ENCODE assay signal across 19 cellular contexts in the genomic region with DNA sequence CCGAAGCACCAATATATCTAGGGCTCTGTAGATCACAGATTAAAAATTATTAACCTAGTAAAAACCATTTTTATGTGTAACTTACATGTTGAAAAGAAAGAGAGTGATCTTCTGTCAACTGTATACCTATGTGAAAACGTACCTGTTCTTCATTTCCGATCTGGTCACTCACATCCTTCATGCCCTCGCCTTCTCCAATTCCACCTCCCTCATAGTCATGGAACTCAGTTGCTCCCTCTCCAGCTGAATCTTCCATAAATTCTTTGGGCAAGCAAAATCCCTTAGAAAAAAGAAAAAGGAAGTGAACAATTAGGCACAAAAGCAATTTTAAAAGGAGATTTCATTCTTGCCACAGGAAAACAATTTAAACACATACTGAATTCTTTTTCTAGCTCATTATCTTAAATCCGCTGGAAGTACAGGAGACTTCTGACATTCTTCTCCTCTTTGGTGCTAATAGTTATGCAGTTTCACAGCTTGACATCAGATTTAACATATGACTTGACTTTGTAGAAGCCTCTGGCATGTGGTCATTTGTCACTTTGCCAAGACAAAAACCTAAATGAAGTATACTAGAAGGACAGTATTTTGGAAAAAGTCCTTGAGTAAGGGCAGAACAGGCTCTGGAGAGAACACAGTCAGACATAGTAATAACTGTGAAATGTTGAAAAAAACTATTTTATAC. TPM values are rescaled to one million over a fixed set of nuclear protein-coding genes. Genes with fewer than 3 reads are reported as not detected.
DNase-seq lines count a peak whose midpoint lies in the region; ATAC-seq and TF ChIP-seq lines count a peak whose summit lies in the region.
"Had no signal": no experiment of that assay in that cellular context is flagged by ENCODE, and none has a peak within 500 bp of the region (broad histone marks: within the 10 kb centered on the region; RNA-seq: fewer than 3 reads in every experiment).

No MANE protein-coding gene starts in this region.

- H3K4me1 Mint-ChIP-seq in activated naive CD8-positive, alpha-beta T cell treated with anti-CD3 and anti-CD28 coated beads, Interleukin-2, amount 50 U/mL, for 24 hours = no peaks in the 10 kb centered on the region
- H3K4me1 Mint-ChIP-seq: activated T-helper 17 cell treated with anti-CD3 and anti-CD28 coated beads, Interleukin-2, amount 50 U/mL, for 72 hours; immature natural killer cell had no signal

- H3K9me3 ChIP-seq in ovary = no peaks in the 10 kb centered on the region
- H3K9me3 ChIP-seq: sigmoid colon, SJCRH30 had no signal

- H3K27ac ChIP-seq in ovary = no peak overlapping the region
- H3K27ac ChIP-seq: 22Rv1, sigmoid colon, SJCRH30 had no signal

- H3K36me3 ChIP-seq in ovary = no peaks in the 10 kb centered on the region

- H3K27me3 ChIP-seq in ovary = no peaks in the 10 kb centered on the region
- H3K27me3 ChIP-seq: sigmoid colon, SJCRH30 had no signal

- no peaks in the 10 kb centered on the region for H3K27me3 Mint-ChIP-seq in activated naive CD8-positive, alpha-beta T cell treated with anti-CD3 and anti-CD28 coated beads, Interleukin-2, amount 50 U/mL, for 24 hours
- H3K27me3 Mint-ChIP-seq: activated T-helper 17 cell treated with anti-CD3 and anti-CD28 coated beads, Interleukin-2, amount 50 U/mL, for 72 hours; CD4-positive, alpha-beta T cell had no signal

- 84 to 87% (median 85%) methylated on average over 5 of the region's 5 CpGs for WGBS in ovary, 3 donors

- no peak for TF ChIP-seq POLR2A in ovary (IDR thresholded peaks at IDR 0.05)

- no peaks in the 10 kb centered on the region for H3K9me3 Mint-ChIP-seq in activated naive CD8-positive, alpha-beta T cell treated with anti-CD3 and anti-CD28 coated beads, Interleukin-2, amount 50 U/mL, for 24 hours
- H3K9me3 Mint-ChIP-seq: activated T-helper 17 cell treated with anti-CD3 and anti-CD28 coated beads, Interleukin-2, amount 50 U/mL, for 72 hours; CD4-positive, alpha-beta T cell; immature natural killer cell had no signal

- no peak for TF ChIP-seq CTCF in retinal pigment epithelial cell (conservative IDR thresholded peaks at IDR 0.05; ENCODE audit: low read depth, low read length)
- no peak for TF ChIP-seq CTCF in ovary (IDR thresholded peaks at IDR 0.05)

- peak overlapping the region; percentile 29 for H3K4me3 ChIP-seq in retinal pigment epithelial cell (ENCODE audit: low read length)
- H3K4me3 ChIP-seq in ovary = no peak overlapping the region
- H3K4me3 ChIP-seq: sigmoid colon, SJCRH30 had no signal

- ATAC-seq in activated naive CD8-positive, alpha-beta T cell treated with anti-CD3 and anti-CD28 coated beads, Interleukin-2, amount 50 U/mL, for 24 hours = no peak
- ATAC-seq: activated T-helper 17 cell treated with anti-CD3 and anti-CD28 coated beads, Interleukin-2, amount 50 U/mL, for 72 hours had no signal

- TF ChIP-seq EP300 in ovary (IDR thresholded peaks at IDR 0.05) = no peak

- peaks cover 50% of the 10 kb centered on the region for H3K36me3 Mint-ChIP-seq in activated naive CD8-positive, alpha-beta T cell treated with anti-CD3 and anti-CD28 coated beads, Interleukin-2, amount 50 U/mL, for 24 hours (ENCODE audit: low read depth)

- H3K27ac Mint-ChIP-seq in activated naive CD8-positive, alpha-beta T cell treated with anti-CD3 and anti-CD28 coated beads, Interleukin-2, amount 50 U/mL, for 24 hours = no peak overlapping the region
- H3K27ac Mint-ChIP-seq: activated T-helper 17 cell treated with anti-CD3 and anti-CD28 coated beads, Interleukin-2, amount 50 U/mL, for 72 hours; CD4-positive, alpha-beta T cell had no signal

- H3K4me1 ChIP-seq in ovary (ENCODE audit: insufficient read depth) = no peaks in the 10 kb centered on the region
- H3K4me1 ChIP-seq: sigmoid colon, SJCRH30 had no signal

- no peak overlapping the region for H3K4me3 Mint-ChIP-seq in activated naive CD8-positive, alpha-beta T cell treated with anti-CD3 and anti-CD28 coated beads, Interleukin-2, amount 50 U/mL, for 24 hours
- H3K4me3 Mint-ChIP-seq: activated T-helper 17 cell treated with anti-CD3 and anti-CD28 coated beads, Interleukin-2, amount 50 U/mL, for 72 hours; CD4-positive, alpha-beta T cell; immature natural killer cell had no signal

- DNase-seq in DMS 273 (lab: John Stamatoyannopoulos, UW; ENCODE audit: unreplicated experiment) = peak; percentile 19
- DNase-seq in DMS 273 treated with DMSO at 0.1 percent for 48 hours (lab: John Stamatoyannopoulos, UW) = no peak
- DNase-seq in astrocyte of the hippocampus (ENCODE audit: low read depth, low spot score) = peak; percentile 77
- DNase-seq in foreskin melanocyte = peak; percentile 13
- DNase-seq in retinal pigment epithelial cell (ENCODE audit: low read depth) = peak; percentile 77
- no peak for DNase-seq in NCI-H226
- DNase-seq in activated naive CD8-positive, alpha-beta T cell treated with anti-CD3 and anti-CD28 coated beads, Interleukin-2, amount 50 U/mL, for 24 hours = no peak
- no peak for DNase-seq in ovary
- DNase-seq: activated CD4-positive, alpha-beta T cell treated with anti-CD3 and anti-CD28 coated beads, Interleukin-2, amount 50 U/mL, for 48 hours; amniotic stem cell; CD4-positive, alpha-beta T cell; immature natural killer cell; NCI-H2081; NCI-H526; sigmoid colon; SJCRH30; stimulated activated CD4-positive, alpha-beta T cell treated with anti-CD3 and anti-CD28 coated beads, Interleukin-2, amount 100 ng/mL, for 48 hours had no signal

- intact Hi-C loops in ovary (cut with DNase I) = no loop called here

RNA-seq across cellular contexts. Expression of gene LYRM2, which starts 29.5 kb away (rescaled TPM):
- total RNA-seq in ovary = 10 to 100 TPM; 11.8 to 44.0 (median 27.5) TPM
- 10 to 100 TPM; 20.0 to 26.2 TPM for polyA plus RNA-seq in ovary

Comparison
In these comparisons a context has a peak if more than half of its experiments do, and no peak if none do; other contexts are left out.
1. DNase-seq: peak in DMS 273 (single experiment), astrocyte of the hippocampus (single experiment), foreskin melanocyte (single experiment) and retinal pigment epithelial cell (single experiment); none in DMS 273 treated with DMSO at 0.1 percent for 48 hours (single experiment), NCI-H226 (single experiment), activated naive CD8-positive, alpha-beta T cell treated with anti-CD3 and anti-CD28 coated beads, Interleukin-2, amount 50 U/mL, for 24 hours (single experiment) and ovary (0 of 5).